8 cellular contexts compared by ENCODE assay signal in genomic region chr1:176206006-176206960, GRCh38. TPM values are rescaled to one million over a fixed set of nuclear protein-coding genes. Genes with fewer than 3 reads are reported as not detected.
A peak's percentile ranks its signal among the peaks of the same experiment; 100 is the strongest.
DNase-seq lines count a peak whose midpoint lies in the region; ATAC-seq and TF ChIP-seq lines count a peak whose summit lies in the region.

No MANE protein-coding gene starts in this region.

- peak; percentile 18 for ATAC-seq in HG02870 (IDR thresholded peaks at IDR 0.05; ENCODE audit: unreplicated experiment)
- peak; percentile 49 for ATAC-seq in foreskin keratinocyte

- DNase-seq in AG08395 (ENCODE audit: low spot score), result peak; percentile 36
- peak; percentile 31 for DNase-seq in NCI-H2171 treated with DMSO at 0.1 percent for 48 hours (lab: John Stamatoyannopoulos, UW)
- DNase-seq in activated T-helper 2 cell treated with anti-CD3 and anti-CD28 coated beads, Interferon-gamma antibody, Interleukin-2, Interleukin-4, amounts not matched to agents 10 μg/mL and 5 μg/mL and 100 μg/mL, durations not matched to agents 14 hours and 24 hours and 36 hours (ENCODE audit: low spot score), result no peak
- peak; percentile 32 to 47 for DNase-seq in foreskin keratinocyte
- DNase-seq in neural crest cell (ENCODE audit: low read depth, low spot score), result no peak
- DNase-seq in ureter (ENCODE audit: low spot score), result peak; percentile 50

- H3K4me1 ChIP-seq in foreskin keratinocyte, result peaks cover 14% of the 10 kb centered on the region

- peak overlapping the region; percentile 99 for H3K4me3 Mint-ChIP-seq in activated T-helper 2 cell treated with anti-CD3 and anti-CD28 coated beads, Interferon-gamma antibody, Interleukin-2, Interleukin-4, amounts not matched to agents 10 μg/mL and 5 μg/mL and 100 μg/mL, durations not matched to agents 14 hours and 24 hours and 36 hours (ENCODE audit: low read depth)
- peak overlapping the region; percentile 98 for H3K4me3 Mint-ChIP-seq in neural crest cell

- no peaks in the 10 kb centered on the region for H3K9me3 Mint-ChIP-seq in activated T-helper 2 cell treated with anti-CD3 and anti-CD28 coated beads, Interferon-gamma antibody, Interleukin-2, Interleukin-4, amounts not matched to agents 10 μg/mL and 5 μg/mL and 100 μg/mL, durations not matched to agents 14 hours and 24 hours and 36 hours
- H3K9me3 Mint-ChIP-seq in neural crest cell, result no peaks in the 10 kb centered on the region

- intact Hi-C loops in activated T-helper 2 cell treated with anti-CD3 and anti-CD28 coated beads, Interferon-gamma antibody, Interleukin-2, Interleukin-4, amounts not matched to agents 10 μg/mL and 5 μg/mL and 100 μg/mL, durations not matched to agents 14 hours and 24 hours and 36 hours (cut with micrococcal nuclease), result no loop called here

- H3K27me3 ChIP-seq in foreskin keratinocyte, result no peaks in the 10 kb centered on the region

- H3K27me3 Mint-ChIP-seq in activated T-helper 2 cell treated with anti-CD3 and anti-CD28 coated beads, Interferon-gamma antibody, Interleukin-2, Interleukin-4, amounts not matched to agents 10 μg/mL and 5 μg/mL and 100 μg/mL, durations not matched to agents 14 hours and 24 hours and 36 hours (ENCODE audit: low read depth), result no peaks in the 10 kb centered on the region
- peaks cover 3% of the 10 kb centered on the region for H3K27me3 Mint-ChIP-seq in neural crest cell (ENCODE audit: low read depth)

- peak overlapping the region; percentile 95 for H3K27ac Mint-ChIP-seq in activated T-helper 2 cell treated with anti-CD3 and anti-CD28 coated beads, Interferon-gamma antibody, Interleukin-2, Interleukin-4, amounts not matched to agents 10 μg/mL and 5 μg/mL and 100 μg/mL, durations not matched to agents 14 hours and 24 hours and 36 hours
- peak overlapping the region; percentile 96 for H3K27ac Mint-ChIP-seq in neural crest cell (ENCODE audit: unreplicated experiment)

- no peak for TF ChIP-seq CTCF in GM12875 (IDR thresholded peaks at IDR 0.05; ENCODE audit: borderline replicate concordance, insufficient read depth, low read depth, low read length)
- TF ChIP-seq CTCF in foreskin keratinocyte (conservative IDR thresholded peaks at IDR 0.05), result no peak
- no peak for TF ChIP-seq CTCF in neural crest cell (conservative IDR thresholded peaks at IDR 0.05)

- peak overlapping the region; percentile 94 for H3K4me3 ChIP-seq in GM12875 (ENCODE audit: low read depth, low read length)

- H3K4me1 Mint-ChIP-seq in activated T-helper 2 cell treated with anti-CD3 and anti-CD28 coated beads, Interferon-gamma antibody, Interleukin-2, Interleukin-4, amounts not matched to agents 10 μg/mL and 5 μg/mL and 100 μg/mL, durations not matched to agents 14 hours and 24 hours and 36 hours (ENCODE audit: low read depth), result peaks cover 25% of the 10 kb centered on the region
- H3K4me1 Mint-ChIP-seq in neural crest cell, result peaks cover 46% of the 10 kb centered on the region

- H3K27ac ChIP-seq in foreskin keratinocyte, result peak overlapping the region; percentile 70

- peaks cover 23% of the 10 kb centered on the region for H3K36me3 Mint-ChIP-seq in activated T-helper 2 cell treated with anti-CD3 and anti-CD28 coated beads, Interferon-gamma antibody, Interleukin-2, Interleukin-4, amounts not matched to agents 10 μg/mL and 5 μg/mL and 100 μg/mL, durations not matched to agents 14 hours and 24 hours and 36 hours (ENCODE audit: low read depth)
- peaks cover 3% of the 10 kb centered on the region for H3K36me3 Mint-ChIP-seq in neural crest cell (ENCODE audit: low read depth)

RNA-seq across cellular contexts. Expression of gene COP1, which starts 0.8 kb away (rescaled TPM):
- 47.5 and 52.9 TPM in 2 replicates for total RNA-seq in activated T-helper 2 cell treated with anti-CD3 and anti-CD28 coated beads, Interferon-gamma antibody, Interleukin-2, Interleukin-4, amounts not matched to agents 10 μg/mL and 5 μg/mL and 100 μg/mL, durations not matched to agents 14 hours and 24 hours and 36 hours
- 46.7 and 52.7 TPM in 2 replicates for total RNA-seq in foreskin keratinocyte
- polyA plus RNA-seq in foreskin keratinocyte, result 42.6 and 43.6 TPM in 2 replicates
- 47.1 and 48.4 TPM in 2 replicates for total RNA-seq in neural crest cell
- total RNA-seq in ureter, result 60.6 TPM

Comparison
In these comparisons a context has a peak if more than half of its experiments do, and no peak if none do; other contexts are left out.
1. DNase-seq: peak in AG08395 (single experiment), NCI-H2171 treated with DMSO at 0.1 percent for 48 hours (single experiment), foreskin keratinocyte (2 of 2) and ureter (single experiment); none in activated T-helper 2 cell treated with anti-CD3 and anti-CD28 coated beads, Interferon-gamma antibody, Interleukin-2, Interleukin-4, amounts not matched to agents 10 μg/mL and 5 μg/mL and 100 μg/mL, durations not matched to agents 14 hours and 24 hours and 36 hours (single experiment) and neural crest cell (single experiment).